1 cellular context compared by ENCODE assay signal in genomic region chr5:142506046-142506445, GRCh38.
TF ChIP-seq lines count a peak whose summit lies in the region.

No MANE protein-coding gene starts in this region.

TF ChIP-seq in K562, 482 proteins besides CTCF, POLR2A, EP300 and RAD21 (continued from another document):
- TF ChIP-seq XRCC5 (IDR thresholded peaks at IDR 0.05; ENCODE audit: low read depth, low read length) (no peak), FOSL1 (tag; conservative IDR thresholded peaks at IDR 0.05) (peak; percentile 79), JUND (IDR thresholded peaks at IDR 0.05; ENCODE audit: borderline replicate concordance, low read depth, low read length) (peak; percentile 64), JUND (tag; IDR thresholded peaks at IDR 0.05; ENCODE audit: borderline replicate concordance, low read depth, low read length) (peak; percentile 65; the same call in 1 of the 3 replicates), ADNP (tag; IDR thresholded peaks at IDR 0.05) (no peak)
